1 cellular context compared by ENCODE assay signal in the genomic region with DNA sequence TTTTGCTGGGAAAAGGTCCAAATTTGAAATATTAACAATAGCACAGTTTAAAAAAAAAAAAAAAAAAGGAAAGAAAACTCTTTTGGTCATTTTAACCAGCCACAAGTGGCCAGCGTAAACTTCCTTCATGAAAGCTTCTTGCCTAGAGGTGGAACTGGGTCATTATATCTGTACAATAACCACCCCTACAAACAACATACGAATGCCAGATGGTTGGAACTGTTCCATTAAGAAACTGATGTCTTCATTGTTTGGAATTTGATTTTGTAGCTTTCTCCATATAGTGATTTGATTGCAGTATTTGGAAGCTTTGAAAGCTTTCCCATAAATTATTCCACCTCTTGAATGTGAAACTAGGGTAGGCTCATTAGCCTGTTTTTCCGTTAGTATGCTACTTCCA.
TF ChIP-seq lines count a peak whose summit lies in the region.

No MANE protein-coding gene starts in this region.

TF ChIP-seq in IMR-90, 13 proteins besides CTCF, POLR2A, EP300 and RAD21 (continued from another document):
- no peak for TF ChIP-seq USF2 (IDR thresholded peaks at IDR 0.05; ENCODE audit: low read depth, low read length)
- no peak for TF ChIP-seq CEBPB (IDR thresholded peaks at IDR 0.05; ENCODE audit: low read depth, low read length)
- TF ChIP-seq MAFK (IDR thresholded peaks at IDR 0.05; ENCODE audit: low read depth, low read length) = no peak
- no peak for TF ChIP-seq FOS (IDR thresholded peaks at IDR 0.05; ENCODE audit: low read depth, low read length)
- no peak for TF ChIP-seq MXI1 (IDR thresholded peaks at IDR 0.05; ENCODE audit: borderline replicate concordance, low read depth, low read length)
- TF ChIP-seq, protein P1, sequence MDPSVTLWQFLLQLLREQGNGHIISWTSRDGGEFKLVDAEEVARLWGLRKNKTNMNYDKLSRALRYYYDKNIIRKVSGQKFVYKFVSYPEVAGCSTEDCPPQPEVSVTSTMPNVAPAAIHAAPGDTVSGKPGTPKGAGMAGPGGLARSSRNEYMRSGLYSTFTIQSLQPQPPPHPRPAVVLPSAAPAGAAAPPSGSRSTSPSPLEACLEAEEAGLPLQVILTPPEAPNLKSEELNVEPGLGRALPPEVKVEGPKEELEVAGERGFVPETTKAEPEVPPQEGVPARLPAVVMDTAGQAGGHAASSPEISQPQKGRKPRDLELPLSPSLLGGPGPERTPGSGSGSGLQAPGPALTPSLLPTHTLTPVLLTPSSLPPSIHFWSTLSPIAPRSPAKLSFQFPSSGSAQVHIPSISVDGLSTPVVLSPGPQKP (IDR thresholded peaks at IDR 0.05; ENCODE audit: borderline replicate concordance, low read depth, low read length) = no peak
- no peak for TF ChIP-seq SMC3 (IDR thresholded peaks at IDR 0.05; ENCODE audit: low read depth, low read length)
- TF ChIP-seq NFE2L2 (IDR thresholded peaks at IDR 0.05; ENCODE audit: low read depth, low read length) = no peak
